In genomic region chr2:110867078-110867477, GRCh38 we compare ENCODE assay signal across 15 cellular contexts.
"Had no signal": no experiment of that assay in that cellular context is flagged by ENCODE, and none has a peak within 500 bp of the region (broad histone marks: within the 10 kb centered on the region; RNA-seq: fewer than 3 reads in every experiment).

No MANE protein-coding gene starts in this region.

- H3K27ac Mint-ChIP-seq: activated naive CD4-positive, alpha-beta T cell treated with anti-CD3 and anti-CD28 coated beads, Interleukin-2, amount 50 U/mL, for 24 hours; immature natural killer cell had no signal

- DNase-seq: anterior cingulate cortex, glutamatergic neuron, immature natural killer cell, left cardiac atrium, midbrain, occipital lobe, right lobe of liver, SJCRH30, stomach had no signal

- ATAC-seq: left cardiac atrium, right lobe of liver had no signal

- H3K36me3 ChIP-seq: breast epithelium, esophagus muscularis mucosa, prostate gland, right lobe of liver, SJCRH30, stomach, thoracic aorta had no signal

- H3K27ac ChIP-seq: breast epithelium, esophagus muscularis mucosa, prostate gland, right lobe of liver, SJCRH30, stomach, thoracic aorta had no signal

- H3K9me3 Mint-ChIP-seq: activated naive CD4-positive, alpha-beta T cell treated with anti-CD3 and anti-CD28 coated beads, Interleukin-2, amount 50 U/mL, for 24 hours; immature natural killer cell had no signal

- H3K9me3 ChIP-seq: breast epithelium, esophagus muscularis mucosa, prostate gland, right lobe of liver, SJCRH30, stomach, thoracic aorta had no signal

- H3K4me1 ChIP-seq: breast epithelium, esophagus muscularis mucosa, prostate gland, right lobe of liver, stomach had no signal

- H3K27me3 ChIP-seq: breast epithelium, right lobe of liver had no signal

- H3K36me3 Mint-ChIP-seq: activated naive CD4-positive, alpha-beta T cell treated with anti-CD3 and anti-CD28 coated beads, Interleukin-2, amount 50 U/mL, for 24 hours; immature natural killer cell had no signal

- H3K4me3 Mint-ChIP-seq: activated naive CD4-positive, alpha-beta T cell treated with anti-CD3 and anti-CD28 coated beads, Interleukin-2, amount 50 U/mL, for 24 hours; immature natural killer cell had no signal

- H3K4me3 ChIP-seq: breast epithelium, esophagus muscularis mucosa, lung, prostate gland, right lobe of liver, SJCRH30, stomach, thoracic aorta had no signal
